ENCODE assay signal across 12 cellular contexts in genomic region chr5:9716838-9717281, GRCh38.
DNase-seq lines count a peak whose midpoint lies in the region; ATAC-seq and TF ChIP-seq lines count a peak whose summit lies in the region.
"Had no signal": no experiment of that assay in that cellular context is flagged by ENCODE, and none has a peak within 500 bp of the region (broad histone marks: within the 10 kb centered on the region; RNA-seq: fewer than 3 reads in every experiment).

No MANE protein-coding gene starts in this region.

- no peak overlapping the region for H3K4me3 ChIP-seq in HFF-Myc (replicated peaks; ENCODE audit: low read depth, low read length)
- H3K4me3 ChIP-seq in psoas muscle = no peak overlapping the region
- H3K4me3 ChIP-seq: cardiac muscle cell, right atrium auricular region had no signal

- no peaks in the 10 kb centered on the region for H3K9me3 Mint-ChIP-seq in activated CD4-positive, alpha-beta memory T cell treated with anti-CD3 and anti-CD28 coated beads, Interleukin-2, amount 10 ng/mL, durations not matched to agents 7 days and 5 days

- H3K36me3 Mint-ChIP-seq in activated CD4-positive, alpha-beta memory T cell treated with anti-CD3 and anti-CD28 coated beads, Interleukin-2, amount 10 ng/mL, durations not matched to agents 7 days and 5 days (ENCODE audit: low read depth) = no peaks in the 10 kb centered on the region

- ATAC-seq in GM18499 (IDR thresholded peaks at IDR 0.05; ENCODE audit: insufficient read depth, unreplicated experiment) (peak; percentile 68), foreskin keratinocyte (peak; percentile 88), psoas muscle (no peak)

- H3K36me3 ChIP-seq in psoas muscle (ENCODE audit: insufficient read depth in 1 of 2, low read depth in 1 of 2) = no peaks in the 10 kb centered on the region
- H3K36me3 ChIP-seq: cardiac muscle cell, right atrium auricular region had no signal

- H3K27me3 ChIP-seq in foreskin keratinocyte (no peaks in the 10 kb centered on the region), psoas muscle (ENCODE audit: insufficient read depth in 3 of 3, low read length in 2 of 3) (no peaks in the 10 kb centered on the region)
- H3K27me3 ChIP-seq: cardiac muscle cell, right atrium auricular region had no signal

- no peaks in the 10 kb centered on the region for H3K27me3 Mint-ChIP-seq in activated CD4-positive, alpha-beta memory T cell treated with anti-CD3 and anti-CD28 coated beads, Interleukin-2, amount 10 ng/mL, durations not matched to agents 7 days and 5 days

- 56 to 74% (median 57%) methylated on average over 5 of the region's 5 CpGs for WGBS in psoas muscle, 3 donors

- TF ChIP-seq CTCF in HFF-Myc (IDR thresholded peaks at IDR 0.05; ENCODE audit: low read depth, low read length, missing control alignments) (no peak), foreskin keratinocyte (conservative IDR thresholded peaks at IDR 0.05) (no peak), psoas muscle (IDR thresholded peaks at IDR 0.05) (no peak)

- no peaks in the 10 kb centered on the region for H3K9me3 ChIP-seq in psoas muscle
- H3K9me3 ChIP-seq: right atrium auricular region had no signal

- H3K27ac ChIP-seq in foreskin keratinocyte (peak overlapping the region; percentile 53), psoas muscle (no peak overlapping the region)
- H3K27ac ChIP-seq: cardiac muscle cell, right atrium auricular region had no signal

- no peaks in the 10 kb centered on the region for H3K4me1 Mint-ChIP-seq in activated CD4-positive, alpha-beta memory T cell treated with anti-CD3 and anti-CD28 coated beads, Interleukin-2, amount 10 ng/mL, durations not matched to agents 7 days and 5 days

- intact Hi-C loops in psoas muscle (cut with DNase I) = no loop called here

- H3K27ac Mint-ChIP-seq in activated CD4-positive, alpha-beta memory T cell treated with anti-CD3 and anti-CD28 coated beads, Interleukin-2, amount 10 ng/mL, durations not matched to agents 7 days and 5 days = no peak overlapping the region

- peaks cover 16% of the 10 kb centered on the region for H3K4me1 ChIP-seq in foreskin keratinocyte
- no peaks in the 10 kb centered on the region for H3K4me1 ChIP-seq in psoas muscle
- H3K4me1 ChIP-seq: right atrium auricular region had no signal

- peak; percentile 52 for DNase-seq in HFF-Myc (ENCODE audit: extremely low read depth, low read depth)
- peak; percentile 91 for DNase-seq in M059J (ENCODE audit: low read depth)
- peak; percentile 96 to 97 for DNase-seq in foreskin keratinocyte
- no peak for DNase-seq in T1000 (lab: John Stamatoyannopoulos, UW)
- DNase-seq in SKM-1 (lab: John Stamatoyannopoulos, UW; ENCODE audit: unreplicated experiment) = no peak
- no peak for DNase-seq in psoas muscle
- no peak for DNase-seq in activated CD4-positive, alpha-beta memory T cell treated with anti-CD3 and anti-CD28 coated beads, Interleukin-2, amount 10 ng/mL, durations not matched to agents 7 days and 5 days
- DNase-seq: DMS153, NCI-H510A had no signal

- CTCF ChIA-PET in activated CD4-positive, alpha-beta memory T cell treated with anti-CD3 and anti-CD28 coated beads, Interleukin-2, amount 10 ng/mL, durations not matched to agents 7 days and 5 days (lab: Charles Lee) = no interaction called here

- POLR2A ChIA-PET in activated CD4-positive, alpha-beta memory T cell treated with anti-CD3 and anti-CD28 coated beads, Interleukin-2, amount 10 ng/mL, durations not matched to agents 7 days and 5 days (lab: Charles Lee) = no interaction called here

- H3K4me3 Mint-ChIP-seq in activated CD4-positive, alpha-beta memory T cell treated with anti-CD3 and anti-CD28 coated beads, Interleukin-2, amount 10 ng/mL, durations not matched to agents 7 days and 5 days = no peak overlapping the region

Comparison
In these comparisons a context has a peak if more than half of its experiments do, and no peak if none do; other contexts are left out.
1. ATAC-seq: peak in GM18499 (single experiment) and foreskin keratinocyte (single experiment); none in psoas muscle (0 of 4).
2. DNase-seq: peak in HFF-Myc (single experiment), M059J (single experiment) and foreskin keratinocyte (2 of 2); none in T1000 (single experiment), SKM-1 (single experiment), psoas muscle (0 of 2) and activated CD4-positive, alpha-beta memory T cell treated with anti-CD3 and anti-CD28 coated beads, Interleukin-2, amount 10 ng/mL, durations not matched to agents 7 days and 5 days (single experiment).